ENCODE assay signal across 18 cellular contexts in genomic region chr10:48794074-48794473, GRCh38.
"Had no signal": no experiment of that assay in that cellular context is flagged by ENCODE, and none has a peak within 500 bp of the region (broad histone marks: within the 10 kb centered on the region; RNA-seq: fewer than 3 reads in every experiment).

No MANE protein-coding gene starts in this region.

- H3K9me3 Mint-ChIP-seq: dendritic cell treated with granulocyte-macrophage colony-stimulating factor and Interleukin-4, amounts not matched to agents 40 ng/mL and 50 ng/mL, for 4 days; natural killer cell; neural crest cell; type B pancreatic cell had no signal

- H3K36me3 ChIP-seq: pancreas, prostate gland, right lobe of liver, suprapubic skin, thyroid gland had no signal

- H3K27me3 ChIP-seq: heart left ventricle, pancreas, right lobe of liver, suprapubic skin, thyroid gland had no signal

- H3K9me3 ChIP-seq: heart left ventricle, pancreas, prostate gland, right lobe of liver, suprapubic skin, thyroid gland had no signal

- H3K4me3 Mint-ChIP-seq: dendritic cell treated with granulocyte-macrophage colony-stimulating factor and Interleukin-4, amounts not matched to agents 40 ng/mL and 50 ng/mL, for 4 days; natural killer cell; neural crest cell; stimulated activated effector memory CD8-positive, alpha-beta T cell treated with anti-CD3 and anti-CD28 coated beads, Interleukin-12 subunit alpha, Interleukin-12 subunit beta, amount 100 ng/mL, for 72 hours; type B pancreatic cell had no signal

- DNase-seq: erythroblast; heart left ventricle; hippocampal formation; kidney glomerular epithelial cell; natural killer cell; nucleus accumbens; pancreas; right lobe of liver; stimulated activated CD4-positive, alpha-beta T cell treated with anti-CD3 and anti-CD28 coated beads, Interleukin-4, amount 100 ng/mL, for 1 hour; stimulated activated CD8-positive, alpha-beta memory T cell treated with anti-CD3 and anti-CD28 coated beads, Interleukin-4, amount 100 ng/mL, for 48 hours; stimulated activated naive CD8-positive, alpha-beta T cell treated with anti-CD3 and anti-CD28 coated beads, Interleukin-15, Interleukin-2, amounts not matched to agents 100 U/mL and 50 U/mL, for 24 hours; thyroid gland had no signal

- H3K4me3 ChIP-seq: heart left ventricle, pancreas, prostate gland, right lobe of liver, suprapubic skin, thyroid gland had no signal

- H3K4me1 Mint-ChIP-seq: natural killer cell; neural crest cell; stimulated activated effector memory CD8-positive, alpha-beta T cell treated with anti-CD3 and anti-CD28 coated beads, Interleukin-12 subunit alpha, Interleukin-12 subunit beta, amount 100 ng/mL, for 72 hours had no signal

- H3K36me3 Mint-ChIP-seq: natural killer cell; stimulated activated effector memory CD8-positive, alpha-beta T cell treated with anti-CD3 and anti-CD28 coated beads, Interleukin-12 subunit alpha, Interleukin-12 subunit beta, amount 100 ng/mL, for 72 hours; type B pancreatic cell had no signal

- H3K27ac Mint-ChIP-seq: dendritic cell treated with granulocyte-macrophage colony-stimulating factor and Interleukin-4, amounts not matched to agents 40 ng/mL and 50 ng/mL, for 4 days; natural killer cell; stimulated activated effector memory CD8-positive, alpha-beta T cell treated with anti-CD3 and anti-CD28 coated beads, Interleukin-12 subunit alpha, Interleukin-12 subunit beta, amount 100 ng/mL, for 72 hours; type B pancreatic cell had no signal

- H3K27ac ChIP-seq: heart left ventricle, pancreas, prostate gland, right lobe of liver, suprapubic skin, thyroid gland had no signal

- H3K4me1 ChIP-seq: pancreas, prostate gland, right lobe of liver, suprapubic skin had no signal

- H3K27me3 Mint-ChIP-seq: dendritic cell treated with granulocyte-macrophage colony-stimulating factor and Interleukin-4, amounts not matched to agents 40 ng/mL and 50 ng/mL, for 4 days had no signal

- ATAC-seq: natural killer cell; pancreas; right lobe of liver; stimulated activated effector memory CD8-positive, alpha-beta T cell treated with anti-CD3 and anti-CD28 coated beads, Interleukin-12 subunit alpha, Interleukin-12 subunit beta, amount 100 ng/mL, for 72 hours; stimulated activated naive CD8-positive, alpha-beta T cell treated with anti-CD3 and anti-CD28 coated beads, Interleukin-15, Interleukin-2, amounts not matched to agents 100 U/mL and 50 U/mL, for 24 hours had no signal
